In genomic region chr7:8881916-8882315, GRCh38 we compare ENCODE assay signal across 24 cellular contexts.
DNase-seq lines count a peak whose midpoint lies in the region; FAIRE-seq and TF ChIP-seq lines count a peak whose summit lies in the region.
"Had no signal": no experiment of that assay in that cellular context is flagged by ENCODE, and none has a peak within 500 bp of the region (broad histone marks: within the 10 kb centered on the region; RNA-seq: fewer than 3 reads in every experiment).

No MANE protein-coding gene starts in this region.

- no peak overlapping the region for H3K4me2 ChIP-seq in mesendoderm (ENCODE audit: low read length)
- H3K4me2 ChIP-seq: KMS-11 had no signal

- no peak overlapping the region for H3K27ac Mint-ChIP-seq in activated CD4-positive, alpha-beta memory T cell treated with anti-CD3 and anti-CD28 coated beads for 36 hours
- H3K27ac Mint-ChIP-seq: HFFc6, IgD-negative memory B cell had no signal

- no peaks in the 10 kb centered on the region for H3K36me3 ChIP-seq in WERI-Rb-1
- no peaks in the 10 kb centered on the region for H3K36me3 ChIP-seq in mesendoderm (ENCODE audit: control insufficient read depth, insufficient read depth, low read length)
- H3K36me3 ChIP-seq: HAP-1 had no signal

- H3K18ac ChIP-seq in mesendoderm (ENCODE audit: low read length): no peak overlapping the region

- DNase-seq in NCI-H2227 (lab: John Stamatoyannopoulos, UW; ENCODE audit: unreplicated experiment) (peak; percentile 30), NCI-H2227 treated with DMSO at 0.1 percent for 48 hours (lab: John Stamatoyannopoulos, UW) (no peak), WERI-Rb-1 (peak; percentile 6), mesendoderm (peak; percentile 60), H54 (ENCODE audit: insufficient read length, low spot score) (no peak), DMS 273 (lab: John Stamatoyannopoulos, UW; ENCODE audit: unreplicated experiment) (no peak), RWPE1 (ENCODE audit: low spot score) (no peak)
- no peak for DNase-seq in activated CD4-positive, alpha-beta memory T cell treated with anti-CD3 and anti-CD28 coated beads for 36 hours
- DNase-seq: 8988T, Calu3, DMS153, DND-41, HFFc6, NCI-H1092, NCI-H1417 treated with DMSO at 0.1 percent for 48 hours, NCI-H187, NCI-H2081 treated with DMSO at 0.1 percent for 48 hours, NCI-H446 treated with DMSO at 0.1 percent for 48 hours, NCI-H526, SHP77 treated with DMSO at 0.1 percent for 48 hours had no signal

- H4K5ac ChIP-seq in mesendoderm (ENCODE audit: low read length): no peak overlapping the region

- H3K9me3 Mint-ChIP-seq in activated CD4-positive, alpha-beta memory T cell treated with anti-CD3 and anti-CD28 coated beads for 36 hours: peaks cover 2% of the 10 kb centered on the region

- WGBS in mesendoderm (ENCODE audit: extremely low coverage, insufficient coverage, low lambda C conversion rate): no CpG with 5 or more reads among the region's 2 CpGs

- TF ChIP-seq CTCF in WERI-Rb-1 (IDR thresholded peaks at IDR 0.05; ENCODE audit: low read depth, low read length) (no peak), RWPE1 (conservative IDR thresholded peaks at IDR 0.05; ENCODE audit: low read depth) (no peak)

- H3K79me2 ChIP-seq in mesendoderm (ENCODE audit: control insufficient read depth, insufficient read depth, low read length): no peaks in the 10 kb centered on the region

- H2BK15ac ChIP-seq in mesendoderm (replicated peaks; ENCODE audit: low read depth): no peak overlapping the region

- peak overlapping the region; percentile 28 for H4K8ac ChIP-seq in mesendoderm (ENCODE audit: low read depth, low read length)

- H2BK5ac ChIP-seq in mesendoderm (ENCODE audit: low read length): no peak overlapping the region

- no peaks in the 10 kb centered on the region for H3K4me1 ChIP-seq in mesendoderm (ENCODE audit: control insufficient read depth, low read depth, low read length)
- H3K4me1 ChIP-seq: HAP-1 had no signal

- no peak overlapping the region for H3K23ac ChIP-seq in mesendoderm (ENCODE audit: low read length)

- no peak overlapping the region for H3K27ac ChIP-seq in WERI-Rb-1
- peak overlapping the region; percentile 44 for H3K27ac ChIP-seq in mesendoderm (ENCODE audit: low read depth, low read length)
- no peak overlapping the region for H3K27ac ChIP-seq in RWPE1
- H3K27ac ChIP-seq: KMS-11 had no signal

- no peaks in the 10 kb centered on the region for H3K36me3 Mint-ChIP-seq in activated CD4-positive, alpha-beta memory T cell treated with anti-CD3 and anti-CD28 coated beads for 36 hours
- H3K36me3 Mint-ChIP-seq: IgD-negative memory B cell had no signal

- no peak for TF ChIP-seq POLR2A in H54 (IDR thresholded peaks at IDR 0.05; ENCODE audit: low read depth, low read length)

- no peak overlapping the region for H3K4ac ChIP-seq in mesendoderm (ENCODE audit: low read depth, low read length)

- no peak overlapping the region for H3K56ac ChIP-seq in mesendoderm (ENCODE audit: low read length)

- no peak overlapping the region for H3K4me3 Mint-ChIP-seq in activated CD4-positive, alpha-beta memory T cell treated with anti-CD3 and anti-CD28 coated beads for 36 hours
- H3K4me3 Mint-ChIP-seq: HFFc6, IgD-negative memory B cell had no signal

- no peaks in the 10 kb centered on the region for H3K79me1 ChIP-seq in mesendoderm (ENCODE audit: low read length)

- H3K27me3 ChIP-seq in WERI-Rb-1 (ENCODE audit: insufficient read depth, low read depth, severe bottlenecking) (no peaks in the 10 kb centered on the region), mesendoderm (ENCODE audit: insufficient read depth, low read length, poor library complexity) (no peaks in the 10 kb centered on the region)

- no peak overlapping the region for H2BK120ac ChIP-seq in mesendoderm (ENCODE audit: low read depth, low read length)

- intact Hi-C loops in activated CD4-positive, alpha-beta memory T cell treated with anti-CD3 and anti-CD28 coated beads for 36 hours (cut with micrococcal nuclease): no loop called here

- H3K9me3 ChIP-seq in WERI-Rb-1 (ENCODE audit: severe bottlenecking): no peaks in the 10 kb centered on the region
- H3K9me3 ChIP-seq: HAP-1 had no signal

- H2AK5ac ChIP-seq in mesendoderm (ENCODE audit: low read length): no peak overlapping the region

- POLR2A ChIA-PET in activated CD4-positive, alpha-beta memory T cell treated with anti-CD3 and anti-CD28 coated beads for 36 hours (lab: Charles Lee): no interaction called here
- POLR2A ChIA-PET in RWPE1 (lab: Yijun Ruan, JAX; ENCODE audit: low non-redundant PET): no interaction called here

- no peaks in the 10 kb centered on the region for H3K4me1 Mint-ChIP-seq in activated CD4-positive, alpha-beta memory T cell treated with anti-CD3 and anti-CD28 coated beads for 36 hours (ENCODE audit: low read depth)
- H3K4me1 Mint-ChIP-seq: IgD-negative memory B cell had no signal

- H3K9ac ChIP-seq in mesendoderm (ENCODE audit: low read length): no peak overlapping the region
- H3K9ac ChIP-seq: KMS-11 had no signal

- FAIRE-seq in H54 (lab: Jason Lieb, UNC): no peak
- FAIRE-seq: GM19239 had no signal

- CTCF ChIA-PET in activated CD4-positive, alpha-beta memory T cell treated with anti-CD3 and anti-CD28 coated beads for 36 hours (lab: Charles Lee): no interaction called here
- CTCF ChIA-PET in RWPE1 (lab: Yijun Ruan, JAX): no interaction called here

- H3K4me3 ChIP-seq in WERI-Rb-1 (ENCODE audit: low read depth, low read length): no peak overlapping the region
- no peak overlapping the region for H3K4me3 ChIP-seq in mesendoderm (ENCODE audit: low read length)
- H3K4me3 ChIP-seq: HAP-1 had no signal

- no peaks in the 10 kb centered on the region for H3K27me3 Mint-ChIP-seq in activated CD4-positive, alpha-beta memory T cell treated with anti-CD3 and anti-CD28 coated beads for 36 hours
- H3K27me3 Mint-ChIP-seq: IgD-negative memory B cell had no signal

Comparison
In these comparisons a context has a peak if more than half of its experiments do, and no peak if none do; other contexts are left out.
1. DNase-seq: peak in NCI-H2227 (single experiment), WERI-Rb-1 (single experiment) and mesendoderm (single experiment); none in NCI-H2227 treated with DMSO at 0.1 percent for 48 hours (single experiment), H54 (single experiment), activated CD4-positive, alpha-beta memory T cell treated with anti-CD3 and anti-CD28 coated beads for 36 hours (single experiment), DMS 273 (single experiment) and RWPE1 (single experiment).